ENCODE assay signal across 8 cellular contexts in the genomic region with DNA sequence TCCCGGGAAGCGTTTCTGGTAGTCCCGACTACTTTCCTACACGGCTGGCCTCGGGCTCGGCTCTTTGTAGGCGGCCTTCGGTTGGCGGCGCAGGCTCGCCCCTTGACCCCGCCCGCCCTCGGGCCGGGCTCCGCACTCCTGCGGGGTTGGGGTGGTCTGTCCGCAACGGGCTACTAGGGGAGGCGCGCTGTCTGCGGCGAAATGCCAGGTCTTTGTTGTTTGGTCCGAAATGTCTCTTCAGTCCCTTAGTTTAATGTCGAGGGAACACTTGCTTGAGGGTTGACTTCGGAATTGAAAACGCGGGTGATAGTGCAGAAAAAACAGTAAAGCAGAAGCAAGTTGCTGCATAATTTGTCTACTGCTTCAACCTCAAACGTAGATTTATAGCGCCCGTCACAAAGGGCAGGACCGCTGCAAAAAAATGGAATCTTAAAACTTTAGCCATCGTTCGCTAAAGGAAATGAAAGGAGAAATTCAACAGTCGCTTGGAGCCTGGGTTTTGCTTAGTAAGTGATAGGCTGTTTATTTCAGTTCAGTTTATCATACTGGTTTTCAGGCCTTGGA. TPM values are rescaled to one million over a fixed set of nuclear protein-coding genes. Genes with fewer than 3 reads are reported as not detected.
A peak's percentile ranks its signal among the peaks of the same experiment; 100 is the strongest.
DNase-seq lines count a peak whose midpoint lies in the region; ATAC-seq and TF ChIP-seq lines count a peak whose summit lies in the region.

No MANE protein-coding gene starts in this region.

- H3K36me3 ChIP-seq in SJCRH30: peaks cover 18% of the 10 kb centered on the region
- H3K36me3 ChIP-seq in esophagus muscularis mucosa: peaks cover 5 to 22% (median 13%) of the 10 kb centered on the region in 4 donors
- peaks cover 11 to 43% of the 10 kb centered on the region in 2 donors for H3K36me3 ChIP-seq in neuronal stem cell (replicated peaks in 1 of 2; ENCODE audit: control insufficient read depth in 2 of 2, insufficient read depth in 2 of 2, low read length in 2 of 2)

- H3K79me1 ChIP-seq in neuronal stem cell (ENCODE audit: low read depth, low read length): peaks cover 9% of the 10 kb centered on the region

- TF ChIP-seq EP300 in esophagus muscularis mucosa (IDR thresholded peaks at IDR 0.05): no peak

- peak overlapping the region; percentile 32 for H3K14ac ChIP-seq in neuronal stem cell (ENCODE audit: low read length)

- no peak overlapping the region for H2AK5ac ChIP-seq in neuronal stem cell (ENCODE audit: low read depth, low read length)

- H3K4me2 ChIP-seq in neuronal stem cell (ENCODE audit: insufficient read depth, low read length, poor library complexity, severe bottlenecking): peak overlapping the region; percentile 48

- no peaks in the 10 kb centered on the region for H3K27me3 ChIP-seq in SJCRH30
- H3K27me3 ChIP-seq in esophagus muscularis mucosa: no peaks in the 10 kb centered on the region
- peaks cover 0 to 2% (median 0%) of the 10 kb centered on the region in 3 experiments for H3K27me3 ChIP-seq in neuronal stem cell (ENCODE audit: control insufficient read depth in 3 of 3, insufficient read depth in 3 of 3, low read depth in 1 of 3, low read length in 3 of 3)

- peak overlapping the region; percentile 94 for H2BK5ac ChIP-seq in neuronal stem cell (ENCODE audit: low read length)

- TF ChIP-seq CTCF in AG10803 (conservative IDR thresholded peaks at IDR 0.05; ENCODE audit: low read length): no peak
- TF ChIP-seq CTCF in esophagus muscularis mucosa (IDR thresholded peaks at IDR 0.05): no peak

- no peak overlapping the region for H4K8ac ChIP-seq in neuronal stem cell (ENCODE audit: low read depth, low read length)

- DNase-seq in AG10803 (ENCODE audit: low read depth) (peak; percentile 37), SJCRH30 (no peak), esophagus muscularis mucosa (ENCODE audit: extremely low spot score) (no peak), neuronal stem cell (ENCODE audit: low spot score) (no peak), COLO829 (ENCODE audit: low spot score) (no peak), epidermal melanocyte (ENCODE audit: insufficient read length, low spot score) (no peak)

- ATAC-seq in GM18909 (IDR thresholded peaks at IDR 0.05; ENCODE audit: poor library complexity, unreplicated experiment) (peak; percentile 51), HG03103 (IDR thresholded peaks at IDR 0.05; ENCODE audit: low read depth, unreplicated experiment) (peak; percentile 41)

- H2AFZ ChIP-seq in neuronal stem cell (ENCODE audit: low read length): peak overlapping the region; percentile 98

- H3K4me1 ChIP-seq in SJCRH30: peaks cover 5% of the 10 kb centered on the region; the same call in 1 of the 2 replicates
- peaks cover 38 to 68% (median 61%) of the 10 kb centered on the region in 4 donors for H3K4me1 ChIP-seq in esophagus muscularis mucosa
- H3K4me1 ChIP-seq in neuronal stem cell (ENCODE audit: control insufficient read depth in 2 of 2, insufficient read depth in 1 of 2, low read depth in 1 of 2, low read length in 2 of 2): peaks cover 4 to 8% of the 10 kb centered on the region in 2 donors

- peak overlapping the region; percentile 96 for H3K18ac ChIP-seq in neuronal stem cell (ENCODE audit: low read length)

- under 1% methylated on average over 29 of the region's 35 CpGs for WGBS in esophagus muscularis mucosa
- no CpG with 5 or more reads among the region's 35 CpGs for WGBS in neuronal stem cell (ENCODE audit: extremely low coverage in 2 of 2, insufficient read length in 2 of 2, insufficient replicate concordance in 1 of 2), 2 donors

- no peak overlapping the region for H2BK120ac ChIP-seq in neuronal stem cell (ENCODE audit: low read depth, low read length)

- H3K9me3 ChIP-seq in SJCRH30 (replicated peaks) (no peaks in the 10 kb centered on the region), esophagus muscularis mucosa (no peaks in the 10 kb centered on the region), neuronal stem cell (replicated peaks in 1 of 2; ENCODE audit: control insufficient read depth in 2 of 2, insufficient read depth in 1 of 2, low read depth in 1 of 2, low read length in 2 of 2) (peaks cover 0 to 7% of the 10 kb centered on the region in 2 donors)

- intact Hi-C loops in esophagus muscularis mucosa (cut with DNase I): loop anchor here (5.0 kb wide), 1 partner anchor 1187 kb away; a partner anchor contains a TSS

- no peak overlapping the region for H2BK12ac ChIP-seq in neuronal stem cell (ENCODE audit: low read length)

- no peak overlapping the region for H3K4ac ChIP-seq in neuronal stem cell (ENCODE audit: low read length)

- H3K23ac ChIP-seq in neuronal stem cell (ENCODE audit: low read depth, low read length, poor library complexity): peak overlapping the region; percentile 99

- no peak overlapping the region for H4K91ac ChIP-seq in neuronal stem cell (ENCODE audit: low read depth, low read length, poor library complexity)

- peak overlapping the region; percentile 57 for H3K9ac ChIP-seq in neuronal stem cell (ENCODE audit: low read depth, low read length, poor library complexity)

- H3K4me3 ChIP-seq in AG10803 (ENCODE audit: low read length): peak overlapping the region; percentile 90
- peak overlapping the region; percentile 94 for H3K4me3 ChIP-seq in SJCRH30
- H3K4me3 ChIP-seq in esophagus muscularis mucosa: peak overlapping the region; percentile 72 to 83 (median 82)
- H3K4me3 ChIP-seq in neuronal stem cell (ENCODE audit: low read length in 2 of 2): peak overlapping the region; percentile 70 to 99

- H2BK15ac ChIP-seq in neuronal stem cell (ENCODE audit: low read length): peak overlapping the region; percentile 54

- H3K27ac ChIP-seq in SJCRH30 (peak overlapping the region; percentile 93), esophagus muscularis mucosa (replicated peaks in 1 of 4) (peak overlapping the region; percentile 90 to 97 (median 93)), neuronal stem cell (replicated peaks; ENCODE audit: low read length) (peak overlapping the region; percentile 94)

- TF ChIP-seq POLR2A in esophagus muscularis mucosa (IDR thresholded peaks at IDR 0.05; ENCODE audit: low read depth): no peak

RNA-seq across cellular contexts. Expression of a gene that starts 0.4 kb away (rescaled TPM):
- 55.7 and 65.0 TPM in 2 replicates for total RNA-seq in SJCRH30 (2014; rRNA removed; shearing (Covaris generic))
- total RNA-seq in esophagus muscularis mucosa: 10 to 100 TPM; 23.3 to 27.8 (median 26.3) TPM
- 77.2 TPM for polyA plus RNA-seq in neuronal stem cell (2013, experiment 1 of 2)
- polyA plus RNA-seq in neuronal stem cell (2013, experiment 2 of 2): 79.3 TPM

RNA-seq across cellular contexts. Expression of a gene that starts 0.5 kb away (rescaled TPM):
- 10.5 and 13.7 TPM in 2 replicates for total RNA-seq in SJCRH30 (2014; rRNA removed; shearing (Covaris generic))
- 10 to 100 TPM; 20.2 to 32.2 (median 26.0) TPM for total RNA-seq in esophagus muscularis mucosa
- polyA plus RNA-seq in neuronal stem cell (2013, experiment 1 of 2): 7.4 TPM
- polyA plus RNA-seq in neuronal stem cell (2013, experiment 2 of 2): 6.7 TPM

RNA-seq across cellular contexts. Expression of a gene that starts 19.5 kb away (rescaled TPM):
- 1.8 and 2.3 TPM in 2 replicates for total RNA-seq in SJCRH30 (2014; rRNA removed; shearing (Covaris generic))
- 1 to 10 TPM; 4.3 to 9.1 (median 6.4) TPM for total RNA-seq in esophagus muscularis mucosa
- polyA plus RNA-seq in neuronal stem cell (2013, experiment 1 of 2): 1.1 TPM
- polyA plus RNA-seq in neuronal stem cell (2013, experiment 2 of 2): 1.1 TPM
